19 cellular contexts compared by ENCODE assay signal in the genomic region with DNA sequence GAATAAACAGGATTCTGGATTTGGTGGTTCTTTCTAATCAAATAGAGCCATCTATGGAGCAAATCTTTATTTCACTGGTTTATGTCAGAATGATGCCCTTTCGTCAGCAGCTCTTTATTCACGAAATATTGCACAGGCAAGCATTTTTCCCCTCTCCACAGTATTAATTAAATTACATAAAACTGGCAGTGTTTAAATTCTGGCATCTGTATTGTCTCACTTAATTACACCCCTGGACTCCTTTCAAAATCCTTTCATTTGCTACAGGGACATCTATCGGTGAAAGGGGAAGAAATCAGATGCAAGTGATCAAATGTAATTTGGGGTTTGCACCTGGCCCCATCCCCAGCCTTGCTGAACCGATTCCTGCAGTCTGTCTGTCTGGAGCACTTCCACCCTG.
A peak's percentile ranks its signal among the peaks of the same experiment; 100 is the strongest.
DNase-seq lines count a peak whose midpoint lies in the region; ATAC-seq and TF ChIP-seq lines count a peak whose summit lies in the region.
"Had no signal": no experiment of that assay in that cellular context is flagged by ENCODE, and none has a peak within 500 bp of the region (broad histone marks: within the 10 kb centered on the region; RNA-seq: fewer than 3 reads in every experiment).

No MANE protein-coding gene starts in this region.

- H3K27ac ChIP-seq in left ventricle myocardium inferior (replicated peaks), result no peak overlapping the region
- no peak overlapping the region for H3K27ac ChIP-seq in right cardiac atrium (ENCODE audit: low read length)
- H3K27ac ChIP-seq: RWPE1 had no signal

- no peak for ATAC-seq in right cardiac atrium
- ATAC-seq in GM18498 (IDR thresholded peaks at IDR 0.05; ENCODE audit: unreplicated experiment), result no peak

- 59% methylated on average over 4 of the region's 4 CpGs for whole genome bisulfite sequencing in right cardiac atrium

- DNase-seq in left ventricle myocardium inferior (no peak), right cardiac atrium (no peak), NCI-H2081 treated with DMSO at 0.1 percent for 48 hours (lab: John Stamatoyannopoulos, UW) (peak; percentile 11), cerebellar cortex (ENCODE audit: low spot score) (peak; percentile 19), posterior vena cava (ENCODE audit: low spot score) (no peak), HuH-7 (ENCODE audit: low spot score) (no peak), NOMO-1 treated with DMSO at 0.1 percent for 48 hours (lab: John Stamatoyannopoulos, UW; ENCODE audit: unreplicated experiment) (no peak)
- DNase-seq: activated CD4-positive, alpha-beta T cell treated with anti-CD3 and anti-CD28 coated beads, Interleukin-2, amount 50 U/mL, for 48 hours; activated CD4-positive, CD25-positive, alpha-beta regulatory T cell; activated CD8-positive, alpha-beta memory T cell treated with anti-CD3 and anti-CD28 coated beads, Interleukin-2, amount 50 U/mL, for 48 hours; activated effector memory CD4-positive, alpha-beta T cell treated with anti-CD3 and anti-CD28 coated beads, Interleukin-2, amount 50 U/mL, for 16 hours; endodermal cell; mesenchymal stem cell; NCI-H187 treated with DMSO at 0.1 percent for 48 hours; NCI-H345; stimulated activated CD8-positive, alpha-beta memory T cell treated with anti-CD3 and anti-CD28 coated beads, Interleukin-4, amount 100 ng/mL, for 48 hours; T1000 had no signal

- intact Hi-C loops in left ventricle myocardium inferior (cut with micrococcal nuclease) (no loop called here), right cardiac atrium (cut with DNase I) (no loop called here), posterior vena cava (cut with DNase I) (loop anchor here in 1 of 2 donors (5.0 kb wide), 1 partner anchor 69 kb away; no protein-coding TSS in a partner anchor)

- H3K9me3 ChIP-seq in left ventricle myocardium inferior (replicated peaks) (peaks cover 8% of the 10 kb centered on the region), right cardiac atrium (ENCODE audit: control insufficient read depth, low read length) (no peaks in the 10 kb centered on the region)

- TF ChIP-seq CTCF in left ventricle myocardium inferior (IDR thresholded peaks at IDR 0.05; ENCODE audit: borderline replicate concordance), result peak; percentile 12

- H3K4me1 ChIP-seq in left ventricle myocardium inferior, result no peaks in the 10 kb centered on the region
- no peaks in the 10 kb centered on the region for H3K4me1 ChIP-seq in right cardiac atrium (ENCODE audit: control insufficient read depth, insufficient read depth, low read length)

- H3K27me3 ChIP-seq in left ventricle myocardium inferior (ENCODE audit: low read depth) (no peaks in the 10 kb centered on the region), right cardiac atrium (ENCODE audit: control insufficient read depth, insufficient read depth) (no peaks in the 10 kb centered on the region)

- H3K4me3 ChIP-seq in left ventricle myocardium inferior (peak overlapping the region; percentile 17), right cardiac atrium (ENCODE audit: low read length) (no peak overlapping the region)

- H3K36me3 ChIP-seq in left ventricle myocardium inferior, result no peaks in the 10 kb centered on the region

Comparison
In these comparisons a context has a peak if more than half of its experiments do, and no peak if none do; other contexts are left out.
1. DNase-seq: peak in NCI-H2081 treated with DMSO at 0.1 percent for 48 hours (single experiment) and cerebellar cortex (single experiment); none in left ventricle myocardium inferior (single experiment), right cardiac atrium (0 of 3), posterior vena cava (single experiment), HuH-7 (single experiment) and NOMO-1 treated with DMSO at 0.1 percent for 48 hours (single experiment).